16 cellular contexts compared by ENCODE assay signal in the genomic region with DNA sequence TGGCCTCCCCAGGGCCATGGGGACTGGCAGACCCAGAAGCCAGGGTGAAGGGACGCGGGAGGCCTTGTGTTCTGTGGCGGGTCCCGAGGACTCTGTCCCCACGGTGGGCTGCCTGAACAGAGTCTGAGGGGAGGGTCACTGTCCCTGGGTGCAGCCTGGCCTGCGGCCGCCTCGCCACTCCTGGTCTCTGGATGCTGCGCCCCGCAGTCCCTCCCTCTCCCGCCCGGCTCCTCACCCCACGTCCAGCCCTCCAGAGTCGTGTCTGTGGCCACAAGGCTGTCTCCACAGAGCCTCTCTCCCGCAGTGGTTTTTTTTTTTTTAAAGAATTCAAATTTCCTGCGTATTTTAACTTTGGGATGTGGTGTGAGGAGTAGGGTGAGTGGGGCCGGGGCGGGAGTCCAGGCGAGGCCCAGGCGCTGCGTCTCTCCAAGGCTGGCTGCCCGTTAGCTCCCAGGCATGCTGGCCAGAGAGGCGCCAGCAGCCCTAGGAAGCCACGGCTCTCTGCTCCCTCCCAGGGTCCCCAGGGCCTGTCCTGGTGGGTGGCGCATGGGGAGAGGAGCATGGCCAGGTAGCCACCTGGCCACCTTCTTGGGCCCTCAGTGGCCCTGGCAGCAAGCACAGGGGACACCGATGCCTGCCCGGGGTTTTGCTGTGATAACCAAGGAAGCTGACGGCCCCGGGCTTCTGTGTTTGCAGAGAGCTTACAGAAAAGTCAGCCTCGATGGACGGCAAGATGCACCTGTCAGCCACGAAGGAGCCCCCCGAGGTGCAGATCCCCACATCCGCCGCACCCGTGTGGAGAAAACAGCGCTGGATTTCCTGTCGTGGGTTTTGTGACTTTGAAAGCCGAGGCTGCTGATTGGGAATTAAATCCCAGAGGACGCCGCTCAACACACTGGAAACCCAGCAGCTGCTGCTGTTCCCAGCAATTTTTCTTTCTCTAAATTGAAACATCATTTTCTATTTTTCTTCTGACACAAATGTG.
DNase-seq lines count a peak whose midpoint lies in the region; ATAC-seq and TF ChIP-seq lines count a peak whose summit lies in the region.
"Had no signal": no experiment of that assay in that cellular context is flagged by ENCODE, and none has a peak within 500 bp of the region (broad histone marks: within the 10 kb centered on the region; RNA-seq: fewer than 3 reads in every experiment).

No MANE protein-coding gene starts in this region.

- no peak overlapping the region for H3K4me3 Mint-ChIP-seq in activated CD8-positive, alpha-beta T cell treated with anti-CD3 and anti-CD28 coated beads, Interleukin-2, amount 10 ng/mL, durations not matched to agents 7 days and 5 days
- H3K4me3 Mint-ChIP-seq in mesothelial cell of epicardium: no peak overlapping the region
- H3K4me3 Mint-ChIP-seq: H9 had no signal

- no peak for ATAC-seq in activated CD8-positive, alpha-beta T cell treated with anti-CD3 and anti-CD28 coated beads, Interleukin-2, amount 10 ng/mL, durations not matched to agents 7 days and 5 days
- ATAC-seq: GM12878; K562; PC-3; stimulated activated naive CD8-positive, alpha-beta T cell treated with anti-CD3 and anti-CD28 coated beads, Interleukin-15, amount 100 ng/mL, for 72 hours had no signal

- no peak overlapping the region for H3K27ac Mint-ChIP-seq in activated CD8-positive, alpha-beta T cell treated with anti-CD3 and anti-CD28 coated beads, Interleukin-2, amount 10 ng/mL, durations not matched to agents 7 days and 5 days
- peak overlapping the region; percentile 87 for H3K27ac Mint-ChIP-seq in mesothelial cell of epicardium
- H3K27ac Mint-ChIP-seq: H9; stimulated activated naive CD8-positive, alpha-beta T cell treated with anti-CD3 and anti-CD28 coated beads, Interleukin-15, amount 100 ng/mL, for 72 hours had no signal

- no peaks in the 10 kb centered on the region for H3K36me3 ChIP-seq in stomach smooth muscle (ENCODE audit: control insufficient read depth in 2 of 2, insufficient read depth in 2 of 2, low read length in 2 of 2)

- H3K9me3 Mint-ChIP-seq in activated CD8-positive, alpha-beta T cell treated with anti-CD3 and anti-CD28 coated beads, Interleukin-2, amount 10 ng/mL, durations not matched to agents 7 days and 5 days (ENCODE audit: insufficient read depth): no peaks in the 10 kb centered on the region
- H3K9me3 Mint-ChIP-seq in mesothelial cell of epicardium: no peaks in the 10 kb centered on the region
- H3K9me3 Mint-ChIP-seq: CD8-positive, alpha-beta memory T cell; H9; stimulated activated naive CD8-positive, alpha-beta T cell treated with anti-CD3 and anti-CD28 coated beads, Interleukin-15, amount 100 ng/mL, for 72 hours had no signal

- TF ChIP-seq CTCF in mesothelial cell of epicardium (IDR thresholded peaks at IDR 0.05; ENCODE audit: unreplicated experiment): no peak

- DNase-seq in NCI-H2107 treated with DMSO at 0.1 percent for 48 hours (lab: John Stamatoyannopoulos, UW; ENCODE audit: unreplicated experiment) (peak; percentile 9), NCI-H2107 (lab: John Stamatoyannopoulos, UW) (no peak), mesothelial cell of epicardium (ENCODE audit: low spot score in 2 of 2, unreplicated experiment in 2 of 2) (no peak), KG1 (lab: John Stamatoyannopoulos, UW) (no peak), posterior vena cava (ENCODE audit: low spot score) (no peak), hepatic stellate cell (ENCODE audit: low spot score) (no peak)
- DNase-seq in activated CD8-positive, alpha-beta T cell treated with anti-CD3 and anti-CD28 coated beads, Interleukin-2, amount 10 ng/mL, durations not matched to agents 7 days and 5 days: peak; percentile 39
- DNase-seq: activated effector memory CD4-positive, alpha-beta T cell treated with Interleukin-2 at 50 U/mL for 16 hours; occipital lobe; PC-3; stimulated activated naive CD8-positive, alpha-beta T cell treated with anti-CD3 and anti-CD28 coated beads, Interleukin-15, amount 100 ng/mL, for 72 hours had no signal

- CTCF ChIA-PET in activated CD8-positive, alpha-beta T cell treated with anti-CD3 and anti-CD28 coated beads, Interleukin-2, amount 10 ng/mL, durations not matched to agents 7 days and 5 days (lab: Charles Lee): interaction anchor here (1.4 kb wide), 1 partner anchor 63 kb away, joined by 4 read pairs; no protein-coding TSS in a partner anchor

- POLR2A ChIA-PET in activated CD8-positive, alpha-beta T cell treated with anti-CD3 and anti-CD28 coated beads, Interleukin-2, amount 10 ng/mL, durations not matched to agents 7 days and 5 days (lab: Charles Lee): no interaction called here

- H3K27me3 ChIP-seq in stomach smooth muscle (ENCODE audit: control insufficient read depth in 1 of 2, insufficient read depth in 2 of 2, low read length in 2 of 2): no peaks in the 10 kb centered on the region

- no peaks in the 10 kb centered on the region for H3K9me3 ChIP-seq in stomach smooth muscle (ENCODE audit: control insufficient read depth in 2 of 2, low read length in 2 of 2)

- peak overlapping the region in 1 of 2 donors; percentile 15 for H3K4me3 ChIP-seq in stomach smooth muscle (ENCODE audit: low read length in 2 of 2)
- H3K4me3 ChIP-seq: GM12878, K562 had no signal

- peak overlapping the region; percentile 18 for H3K27ac ChIP-seq in stomach smooth muscle (ENCODE audit: low read length)

- peaks cover 15% of the 10 kb centered on the region for H3K4me1 Mint-ChIP-seq in activated CD8-positive, alpha-beta T cell treated with anti-CD3 and anti-CD28 coated beads, Interleukin-2, amount 10 ng/mL, durations not matched to agents 7 days and 5 days (ENCODE audit: low read depth)
- H3K4me1 Mint-ChIP-seq in mesothelial cell of epicardium: peaks cover 46% of the 10 kb centered on the region

- H3K4me1 ChIP-seq in stomach smooth muscle (ENCODE audit: control insufficient read depth, insufficient read depth, low read length): peaks cover 82% of the 10 kb centered on the region

- H3K36me3 Mint-ChIP-seq in activated CD8-positive, alpha-beta T cell treated with anti-CD3 and anti-CD28 coated beads, Interleukin-2, amount 10 ng/mL, durations not matched to agents 7 days and 5 days (ENCODE audit: low read depth): no peaks in the 10 kb centered on the region
- H3K36me3 Mint-ChIP-seq in mesothelial cell of epicardium: no peaks in the 10 kb centered on the region
- H3K36me3 Mint-ChIP-seq: CD8-positive, alpha-beta memory T cell had no signal

- H3K9ac ChIP-seq in stomach smooth muscle (ENCODE audit: low read length in 2 of 2): no peak overlapping the region

- H3K27me3 Mint-ChIP-seq in activated CD8-positive, alpha-beta T cell treated with anti-CD3 and anti-CD28 coated beads, Interleukin-2, amount 10 ng/mL, durations not matched to agents 7 days and 5 days (ENCODE audit: low read depth): no peaks in the 10 kb centered on the region
- H3K27me3 Mint-ChIP-seq in mesothelial cell of epicardium (ENCODE audit: low read depth): no peaks in the 10 kb centered on the region
- H3K27me3 Mint-ChIP-seq: CD8-positive, alpha-beta memory T cell; stimulated activated naive CD8-positive, alpha-beta T cell treated with anti-CD3 and anti-CD28 coated beads, Interleukin-15, amount 100 ng/mL, for 72 hours had no signal

- intact Hi-C loops in posterior vena cava (cut with DNase I): loop anchor here (1.0 to 5.0 kb wide), 4 partner anchors 41 to 111 kb away; no protein-coding TSS in a partner anchor

Comparison
In these comparisons a context has a peak if more than half of its experiments do, and no peak if none do; other contexts are left out.
1. DNase-seq: peak in NCI-H2107 treated with DMSO at 0.1 percent for 48 hours (single experiment) and activated CD8-positive, alpha-beta T cell treated with anti-CD3 and anti-CD28 coated beads, Interleukin-2, amount 10 ng/mL, durations not matched to agents 7 days and 5 days (single experiment); none in NCI-H2107 (single experiment), mesothelial cell of epicardium (0 of 2), KG1 (single experiment), posterior vena cava (single experiment) and hepatic stellate cell (single experiment).